Comparison of ENCODE assay signal across 22 cellular contexts in the genomic region with DNA sequence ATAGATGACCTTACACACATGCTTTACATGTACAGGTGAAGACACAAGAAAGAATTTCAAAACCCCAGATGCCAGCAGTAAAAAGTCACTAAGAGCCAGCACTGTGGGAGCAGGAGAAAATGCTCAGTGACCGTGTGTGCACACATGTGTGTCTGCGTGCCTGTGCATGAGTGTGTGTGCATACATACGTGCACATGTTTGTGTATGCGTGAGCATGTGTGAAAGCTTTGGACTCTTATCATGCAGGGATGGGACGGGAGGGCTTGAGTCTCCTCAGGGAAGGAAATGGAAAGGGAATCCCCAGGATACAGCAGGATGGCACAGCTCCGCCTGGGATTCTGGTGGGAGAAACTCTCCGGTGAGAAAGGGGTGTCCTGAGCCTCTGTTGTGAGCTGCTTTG.
A peak's percentile ranks its signal among the peaks of the same experiment; 100 is the strongest.
DNase-seq lines count a peak whose midpoint lies in the region; ATAC-seq, FAIRE-seq and TF ChIP-seq lines count a peak whose summit lies in the region.
"Had no signal": no experiment of that assay in that cellular context is flagged by ENCODE, and none has a peak within 500 bp of the region (broad histone marks: within the 10 kb centered on the region; RNA-seq: fewer than 3 reads in every experiment).

No MANE protein-coding gene starts in this region.

- TF ChIP-seq RAD21 in HepG2 (CRISPR knock-in tag; IDR thresholded peaks at IDR 0.05) = no peak

- CTCF ChIA-PET in activated naive CD4-positive, alpha-beta T cell treated with anti-CD3 and anti-CD28 coated beads, Interleukin-2, amount 10 ng/mL, durations not matched to agents 7 days and 5 days (lab: Charles Lee) = no interaction called here
- CTCF ChIA-PET in HepG2 (lab: Yijun Ruan, JAX; ENCODE audit: low intra/inter-chr PET ratio, low total read pairs) = no interaction called here

- H3K36me3 Mint-ChIP-seq in activated naive CD4-positive, alpha-beta T cell treated with anti-CD3 and anti-CD28 coated beads, Interleukin-2, amount 10 ng/mL, durations not matched to agents 7 days and 5 days = no peaks in the 10 kb centered on the region
- no peaks in the 10 kb centered on the region for H3K36me3 Mint-ChIP-seq in brain
- H3K36me3 Mint-ChIP-seq: IgD-negative memory B cell had no signal

- H3K27ac Mint-ChIP-seq in activated naive CD4-positive, alpha-beta T cell treated with anti-CD3 and anti-CD28 coated beads, Interleukin-2, amount 10 ng/mL, durations not matched to agents 7 days and 5 days = no peak overlapping the region
- H3K27ac Mint-ChIP-seq in brain = peak overlapping the region in 3 of 5 experiments; percentile 2 to 14 (median 13)
- H3K27ac Mint-ChIP-seq: IgD-negative memory B cell had no signal

- no peak overlapping the region for H3K4me3 ChIP-seq in HepG2 (replicated peaks in 1 of 3; ENCODE audit: insufficient read depth in 1 of 3, low read depth in 2 of 3, low read length in 3 of 3)
- H3K4me3 ChIP-seq: Peyer's patch had no signal

- no peaks in the 10 kb centered on the region for H3K36me3 ChIP-seq in HepG2 (replicated peaks in 1 of 2; ENCODE audit: control insufficient read depth in 1 of 2, insufficient read depth in 2 of 2, low read length in 2 of 2)
- H3K36me3 ChIP-seq: BE2C, Peyer's patch had no signal

- no peak overlapping the region for H3K4me2 ChIP-seq in HepG2 (ENCODE audit: low read depth, low read length)

- H3K9me3 Mint-ChIP-seq in activated naive CD4-positive, alpha-beta T cell treated with anti-CD3 and anti-CD28 coated beads, Interleukin-2, amount 10 ng/mL, durations not matched to agents 7 days and 5 days = no peaks in the 10 kb centered on the region
- H3K9me3 Mint-ChIP-seq in brain = peaks cover 0 to 5% (median 2%) of the 10 kb centered on the region in 5 experiments
- H3K9me3 Mint-ChIP-seq: IgD-negative memory B cell had no signal

- H2AFZ ChIP-seq in HepG2 (ENCODE audit: low read length) = no peak overlapping the region

- POLR2A ChIA-PET in HepG2 (lab: Yijun Ruan, JAX) = no interaction called here

- TF ChIP-seq CTCF in brain (conservative IDR thresholded peaks at IDR 0.05) = no peak
- no peak for TF ChIP-seq CTCF in HepG2 (CRISPR knock-in tag; IDR thresholded peaks at IDR 0.05)

- in situ Hi-C loops in HepG2 (cut with HindIII; ENCODE audit: extremely low pct_ligation_motif_present, low pct_unique_long_range_greater_than_20kb) = no loop called here

- H3K9me3 ChIP-seq in HepG2 (ENCODE audit: low read length) = no peaks in the 10 kb centered on the region
- H3K9me3 ChIP-seq: BE2C, Peyer's patch had no signal

- WGBS in HepG2 (ENCODE audit: low lambda C conversion rate) = 53% methylated on average over 7 of the region's 7 CpGs

- H3K9ac ChIP-seq in HepG2 (ENCODE audit: insufficient read depth, low read depth, low read length) = no peak overlapping the region

- TF ChIP-seq EP300 in HepG2 (IDR thresholded peaks at IDR 0.05; ENCODE audit: low read depth in 2 of 2, low read length in 2 of 2) = no peak
- no peak for TF ChIP-seq EP300 in HepG2 (CRISPR knock-in tag; IDR thresholded peaks at IDR 0.05; ENCODE audit: borderline replicate concordance)

- H3K4me1 Mint-ChIP-seq in activated naive CD4-positive, alpha-beta T cell treated with anti-CD3 and anti-CD28 coated beads, Interleukin-2, amount 10 ng/mL, durations not matched to agents 7 days and 5 days = no peaks in the 10 kb centered on the region
- peaks cover 56% of the 10 kb centered on the region for H3K4me1 Mint-ChIP-seq in brain

- no TSS peak for BruUV-seq in HepG2 (replicated peaks; lab: Mats Ljungman, UMichigan)

- peaks cover 39% of the 10 kb centered on the region for H3K27me3 Mint-ChIP-seq in activated naive CD4-positive, alpha-beta T cell treated with anti-CD3 and anti-CD28 coated beads, Interleukin-2, amount 10 ng/mL, durations not matched to agents 7 days and 5 days
- peaks cover 10% of the 10 kb centered on the region for H3K27me3 Mint-ChIP-seq in brain

- no peak overlapping the region for H3K27ac ChIP-seq in HepG2 (ENCODE audit: extremely low read length, insufficient read depth, low read length)
- H3K27ac ChIP-seq: Peyer's patch had no signal

- ATAC-seq in HepG2 = no peak

- intact Hi-C loops in HepG2 (cut with micrococcal nuclease; ENCODE audit: unreplicated experiment) = no loop called here

- no peak overlapping the region for H3K4me3 Mint-ChIP-seq in activated naive CD4-positive, alpha-beta T cell treated with anti-CD3 and anti-CD28 coated beads, Interleukin-2, amount 10 ng/mL, durations not matched to agents 7 days and 5 days
- H3K4me3 Mint-ChIP-seq in brain = no peak overlapping the region
- H3K4me3 Mint-ChIP-seq: IgD-negative memory B cell had no signal

- H3K27me3 ChIP-seq in HepG2 (ENCODE audit: control insufficient read depth in 1 of 2, insufficient read depth in 2 of 2, low read length in 2 of 2) = peaks cover 6 to 69% of the 10 kb centered on the region in 2 experiments; a peak in 3 of 5 replicates
- H3K27me3 ChIP-seq: Peyer's patch had no signal

- TF ChIP-seq POLR2A in HepG2 (IDR thresholded peaks at IDR 0.05; ENCODE audit: insufficient read depth in 1 of 2, low read depth in 2 of 2, low read length in 2 of 2) = no peak

- no peaks in the 10 kb centered on the region for H3K79me2 ChIP-seq in HepG2 (ENCODE audit: insufficient read depth, low read length)

- no peak for FAIRE-seq in HepG2 (lab: Jason Lieb, UNC)
- FAIRE-seq: D721Med, GM19239, HTR-8/SVneo had no signal

- H3K4me1 ChIP-seq in HepG2 (ENCODE audit: insufficient read depth, low read length) = no peaks in the 10 kb centered on the region
- H3K4me1 ChIP-seq: BE2C, Peyer's patch had no signal

- peak; percentile 9 for DNase-seq in activated naive CD4-positive, alpha-beta T cell treated with anti-CD3 and anti-CD28 coated beads, Interleukin-2, amount 10 ng/mL, durations not matched to agents 7 days and 5 days
- DNase-seq in activated naive CD4-positive, alpha-beta T cell treated with Interleukin-2 at 50 U/mL for 16 hours = no peak
- DNase-seq in HepG2 (ENCODE audit: low spot score) (no peak), hepatic stellate cell (ENCODE audit: low spot score) (no peak), NCI-H345 treated with DMSO at 0.1 percent for 48 hours (lab: John Stamatoyannopoulos, UW; ENCODE audit: unreplicated experiment) (no peak), HUDEP-2 (lab: John Stamatoyannopoulos, UW; ENCODE audit: unreplicated experiment in 76 of 76) (no peak)
- DNase-seq in stimulated activated CD8-positive, alpha-beta memory T cell treated with anti-CD3 and anti-CD28 coated beads, Interleukin-4, amount 100 ng/mL, for 48 hours = peak; percentile 11
- DNase-seq: BE2C, DMS53, GDM1, NCI-H1105 treated with DMSO at 0.1 percent for 48 hours, NCI-H2081, NCI-H2171, NCI-H345, NCI-H524 treated with DMSO at 0.1 percent for 48 hours, NCI-H82 had no signal

- no peaks in the 10 kb centered on the region for H4K20me1 ChIP-seq in HepG2 (ENCODE audit: insufficient read depth, low read length)

TF ChIP-seq in HepG2, 621 proteins besides CTCF, POLR2A, EP300 and RAD21 (continues in another document):
- TF ChIP-seq ZNF430 (CRISPR knock-in tag; IDR thresholded peaks at IDR 0.05) (no peak), FOXO1 (CRISPR knock-in tag; IDR thresholded peaks at IDR 0.05) (no peak), KLF11 (CRISPR knock-in tag; IDR thresholded peaks at IDR 0.05) (no peak), MYC (CRISPR knock-in tag; IDR thresholded peaks at IDR 0.05; ENCODE audit: borderline replicate concordance) (no peak), PHF20 (CRISPR knock-in tag; IDR thresholded peaks at IDR 0.05) (no peak), BCL3 (CRISPR knock-in tag; IDR thresholded peaks at IDR 0.05) (no peak), ZNF101 (CRISPR knock-in tag; IDR thresholded peaks at IDR 0.05; ENCODE audit: borderline replicate concordance, low read depth) (no peak)
- TF ChIP-seq, protein P1, sequence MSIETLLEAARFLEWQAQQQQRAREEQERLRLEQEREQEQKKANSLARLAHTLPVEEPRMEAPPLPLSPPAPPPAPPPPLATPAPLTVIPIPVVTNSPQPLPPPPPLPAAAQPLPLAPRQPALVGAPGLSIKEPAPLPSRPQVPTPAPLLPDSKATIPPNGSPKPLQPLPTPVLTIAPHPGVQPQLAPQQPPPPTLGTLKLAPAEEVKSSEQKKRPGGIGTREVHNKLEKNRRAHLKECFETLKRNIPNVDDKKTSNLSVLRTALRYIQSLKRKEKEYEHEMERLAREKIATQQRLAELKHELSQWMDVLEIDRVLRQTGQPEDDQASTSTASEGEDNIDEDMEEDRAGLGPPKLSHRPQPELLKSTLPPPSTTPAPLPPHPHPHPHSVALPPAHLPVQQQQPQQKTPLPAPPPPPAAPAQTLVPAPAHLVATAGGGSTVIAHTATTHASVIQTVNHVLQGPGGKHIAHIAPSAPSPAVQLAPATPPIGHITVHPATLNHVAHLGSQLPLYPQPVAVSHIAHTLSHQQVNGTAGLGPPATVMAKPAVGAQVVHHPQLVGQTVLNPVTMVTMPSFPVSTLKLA (IDR thresholded peaks at IDR 0.05) = peak; percentile 60

Comparison
In these comparisons a context has a peak if more than half of its experiments do, and no peak if none do; other contexts are left out.
1. DNase-seq: peak in activated naive CD4-positive, alpha-beta T cell treated with anti-CD3 and anti-CD28 coated beads, Interleukin-2, amount 10 ng/mL, durations not matched to agents 7 days and 5 days (single experiment) and stimulated activated CD8-positive, alpha-beta memory T cell treated with anti-CD3 and anti-CD28 coated beads, Interleukin-4, amount 100 ng/mL, for 48 hours (single experiment); none in activated naive CD4-positive, alpha-beta T cell treated with Interleukin-2 at 50 U/mL for 16 hours (single experiment), HepG2 (single experiment), hepatic stellate cell (single experiment), NCI-H345 treated with DMSO at 0.1 percent for 48 hours (single experiment) and HUDEP-2 (0 of 76).